21 cellular contexts compared by ENCODE assay signal in genomic region chr16:31913668-31914067, GRCh38.
"Had no signal": no experiment of that assay in that cellular context is flagged by ENCODE, and none has a peak within 500 bp of the region (broad histone marks: within the 10 kb centered on the region; RNA-seq: fewer than 3 reads in every experiment).

No MANE protein-coding gene starts in this region.

- H3K27ac Mint-ChIP-seq: activated naive CD8-positive, alpha-beta T cell treated with anti-CD3 and anti-CD28 coated beads, Interleukin-2, amount 10 ng/mL, durations not matched to agents 7 days and 5 days; activated T-helper 1 cell treated with anti-CD3 and anti-CD28 coated beads, Interleukin-12 subunit alpha, Interleukin-12 subunit beta, Interleukin-2, Interleukin-4 antibody, amounts not matched to agents 30 ng/mL and 10 ng/mL and 1 ng/mL, durations not matched to agents 14 hours and 24 hours and 36 hours; natural killer cell; stimulated activated naive CD8-positive, alpha-beta T cell treated with anti-CD3 and anti-CD28 coated beads, Interleukin-15, Interleukin-2, amounts not matched to agents 100 ng/mL and 50 ng/mL, for 24 hours; T-cell had no signal

- H3K4me1 ChIP-seq: gastrocnemius medialis, heart left ventricle, testis, upper lobe of right lung had no signal

- FAIRE-seq: bronchial epithelial cell, islet of Langerhans had no signal

- H3K4me3 Mint-ChIP-seq: activated naive CD8-positive, alpha-beta T cell treated with anti-CD3 and anti-CD28 coated beads, Interleukin-2, amount 10 ng/mL, durations not matched to agents 7 days and 5 days; activated T-helper 1 cell treated with anti-CD3 and anti-CD28 coated beads, Interleukin-12 subunit alpha, Interleukin-12 subunit beta, Interleukin-2, Interleukin-4 antibody, amounts not matched to agents 30 ng/mL and 10 ng/mL and 1 ng/mL, durations not matched to agents 14 hours and 24 hours and 36 hours; natural killer cell; stimulated activated naive CD8-positive, alpha-beta T cell treated with anti-CD3 and anti-CD28 coated beads, Interleukin-15, Interleukin-2, amounts not matched to agents 100 ng/mL and 50 ng/mL, for 24 hours; T-cell had no signal

- H3K27ac ChIP-seq: gastrocnemius medialis, heart left ventricle, neutrophil, skin epidermis, testis, upper lobe of right lung had no signal

- H3K4me3 ChIP-seq: gastrocnemius medialis, heart left ventricle, skin epidermis, testis, upper lobe of right lung had no signal

- ATAC-seq: gastrocnemius medialis, heart left ventricle, natural killer cell, T-cell, upper lobe of right lung had no signal

- DNase-seq: activated CD4-positive, alpha-beta T cell treated with anti-CD3 and anti-CD28 coated beads, Interleukin-2, amount 50 U/mL, for 1 hour; activated naive CD4-positive, alpha-beta T cell; activated naive CD8-positive, alpha-beta T cell treated with anti-CD3 and anti-CD28 coated beads, Interleukin-2, amount 10 ng/mL, durations not matched to agents 7 days and 5 days; aorta; dermis blood vessel endothelial cell; erythroblast; gastrocnemius medialis; heart left ventricle; natural killer cell; stimulated activated CD4-positive, alpha-beta T cell treated with anti-CD3 and anti-CD28 coated beads, Interleukin-15, amount 100 ng/mL, for 24 hours; stimulated activated CD4-positive, alpha-beta T cell treated with anti-CD3 and anti-CD28 coated beads, Interleukin-4, amount 100 ng/mL, for 24 hours; T-cell; T-helper 9 cell; testis; upper lobe of right lung had no signal

- H3K27me3 Mint-ChIP-seq: activated naive CD8-positive, alpha-beta T cell treated with anti-CD3 and anti-CD28 coated beads, Interleukin-2, amount 10 ng/mL, durations not matched to agents 7 days and 5 days; stimulated activated naive CD8-positive, alpha-beta T cell treated with anti-CD3 and anti-CD28 coated beads, Interleukin-15, Interleukin-2, amounts not matched to agents 100 ng/mL and 50 ng/mL, for 24 hours; T-cell had no signal

- H3K27me3 ChIP-seq: gastrocnemius medialis, heart left ventricle, neutrophil, testis, upper lobe of right lung had no signal
